1 cellular context compared by ENCODE assay signal in the genomic region with DNA sequence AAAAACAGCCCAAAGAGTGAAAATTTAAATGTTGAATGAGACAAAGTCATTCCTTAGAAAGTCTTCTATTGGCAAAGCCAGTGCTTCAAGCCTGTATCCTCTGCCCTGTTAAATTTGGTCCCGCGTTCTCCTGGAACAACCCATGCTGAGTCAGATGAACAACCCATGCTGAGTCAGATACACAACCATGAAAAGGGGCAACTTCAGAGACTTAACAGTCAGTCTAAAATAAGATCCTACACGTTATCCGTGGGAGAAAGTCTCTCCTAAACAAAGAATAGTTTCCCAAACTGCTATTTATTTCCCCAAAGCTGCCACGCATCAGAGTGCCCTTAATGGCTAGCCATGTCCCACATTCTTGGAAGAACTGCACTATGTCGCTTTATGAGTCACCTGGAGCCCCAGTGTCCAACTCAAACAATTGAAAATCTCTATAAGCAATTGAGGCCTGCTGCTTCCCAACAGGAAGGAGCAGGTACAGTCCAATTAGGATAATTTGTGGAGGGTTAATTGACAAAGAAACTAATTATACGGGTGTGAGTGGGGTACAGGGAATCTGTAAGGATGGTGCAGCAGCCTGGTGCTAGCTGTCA.
A peak's percentile ranks its signal among the peaks of the same experiment; 100 is the strongest.
TF ChIP-seq lines count a peak whose summit lies in the region.

No MANE protein-coding gene starts in this region.

TF ChIP-seq in K562, 482 proteins besides CTCF, POLR2A, EP300 and RAD21 (continued from another document):
- TF ChIP-seq, protein P1, sequence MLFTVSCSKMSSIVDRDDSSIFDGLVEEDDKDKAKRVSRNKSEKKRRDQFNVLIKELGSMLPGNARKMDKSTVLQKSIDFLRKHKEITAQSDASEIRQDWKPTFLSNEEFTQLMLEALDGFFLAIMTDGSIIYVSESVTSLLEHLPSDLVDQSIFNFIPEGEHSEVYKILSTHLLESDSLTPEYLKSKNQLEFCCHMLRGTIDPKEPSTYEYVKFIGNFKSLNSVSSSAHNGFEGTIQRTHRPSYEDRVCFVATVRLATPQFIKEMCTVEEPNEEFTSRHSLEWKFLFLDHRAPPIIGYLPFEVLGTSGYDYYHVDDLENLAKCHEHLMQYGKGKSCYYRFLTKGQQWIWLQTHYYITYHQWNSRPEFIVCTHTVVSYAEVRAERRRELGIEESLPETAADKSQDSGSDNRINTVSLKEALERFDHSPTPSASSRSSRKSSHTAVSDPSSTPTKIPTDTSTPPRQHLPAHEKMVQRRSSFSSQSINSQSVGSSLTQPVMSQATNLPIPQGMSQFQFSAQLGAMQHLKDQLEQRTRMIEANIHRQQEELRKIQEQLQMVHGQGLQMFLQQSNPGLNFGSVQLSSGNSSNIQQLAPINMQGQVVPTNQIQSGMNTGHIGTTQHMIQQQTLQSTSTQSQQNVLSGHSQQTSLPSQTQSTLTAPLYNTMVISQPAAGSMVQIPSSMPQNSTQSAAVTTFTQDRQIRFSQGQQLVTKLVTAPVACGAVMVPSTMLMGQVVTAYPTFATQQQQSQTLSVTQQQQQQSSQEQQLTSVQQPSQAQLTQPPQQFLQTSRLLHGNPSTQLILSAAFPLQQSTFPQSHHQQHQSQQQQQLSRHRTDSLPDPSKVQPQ (CRISPR knock-in tag; IDR thresholded peaks at IDR 0.05; ENCODE audit: borderline replicate concordance), result no peak
- TF ChIP-seq BCOR (IDR thresholded peaks at IDR 0.05), result no peak
- no peak for TF ChIP-seq ZNF707 (CRISPR knock-in tag; conservative IDR thresholded peaks at IDR 0.05)
- TF ChIP-seq ZNF316 (IDR thresholded peaks at IDR 0.05), result peak; percentile 53; the same call in 1 of the 2 replicates
- TF ChIP-seq MAFG (tag; conservative IDR thresholded peaks at IDR 0.05), result peak; percentile 43; the same call in 1 of the 2 replicates
- no peak for TF ChIP-seq BRD4 (IDR thresholded peaks at IDR 0.05)
